In genomic region chr17:77428020-77428781, GRCh38 we compare ENCODE assay signal across 8 cellular contexts.
DNase-seq lines count a peak whose midpoint lies in the region; FAIRE-seq and TF ChIP-seq lines count a peak whose summit lies in the region.

No MANE protein-coding gene starts in this region.

- peak overlapping the region; percentile 61; the same call in 1 of the 2 replicates for H3K27ac ChIP-seq in SJSA1
- peak overlapping the region; percentile 96 for H3K27ac ChIP-seq in fibroblast of lung (ENCODE audit: insufficient read depth, low read length)
- H3K27ac ChIP-seq in skin epidermis: peak overlapping the region in 12 of 21 experiments; percentile 10 to 79 (median 53)

- peaks cover 32% of the 10 kb centered on the region for H3K36me3 ChIP-seq in SJSA1
- H3K36me3 ChIP-seq in fibroblast of lung (ENCODE audit: control insufficient read depth, insufficient read depth, low read length): peaks cover 2% of the 10 kb centered on the region

- H3K79me2 ChIP-seq in fibroblast of lung (ENCODE audit: control insufficient read depth, insufficient read depth, low read length): peaks cover 77% of the 10 kb centered on the region

- H3K4me1 ChIP-seq in SJSA1 (replicated peaks) (peaks cover 82% of the 10 kb centered on the region), fibroblast of lung (ENCODE audit: control insufficient read depth, extremely low read depth, insufficient read depth, low read length) (peaks cover 67% of the 10 kb centered on the region)

- H3K27me3 ChIP-seq in SJSA1 (replicated peaks) (no peaks in the 10 kb centered on the region), fibroblast of lung (ENCODE audit: control insufficient read depth, insufficient read depth, low read length) (no peaks in the 10 kb centered on the region)

- peak overlapping the region; percentile 65 for H3K4me2 ChIP-seq in fibroblast of lung (ENCODE audit: extremely low read depth, insufficient read depth, low read length)

- no peaks in the 10 kb centered on the region for H4K20me1 ChIP-seq in fibroblast of lung (ENCODE audit: control insufficient read depth, extremely low read depth, insufficient read depth, low read length)

- no peak overlapping the region for H2AFZ ChIP-seq in fibroblast of lung (ENCODE audit: low read length)

- H3K9ac ChIP-seq in fibroblast of lung (ENCODE audit: insufficient read depth, low read length): no peak overlapping the region

- no peak for DNase-seq in GM19239 (ENCODE audit: insufficient read length, low spot score)
- no peak for DNase-seq in SJSA1 (ENCODE audit: low read depth in 1 of 2, low spot score in 2 of 2)
- DNase-seq in fibroblast of lung (ENCODE audit: low read depth in 2 of 2): no peak
- no peak for DNase-seq in AG20443 (ENCODE audit: low spot score)
- no peak for DNase-seq in activated CD4-positive, alpha-beta T cell treated with anti-CD3 and anti-CD28 coated beads, Interleukin-2, amount 50 U/mL, for 1 hour
- no peak for DNase-seq in stimulated activated CD4-positive, alpha-beta T cell treated with anti-CD3 and anti-CD28 coated beads, Interleukin-1b, Interleukin-23, amount 100 ng/mL, for 48 hours
- no peak for DNase-seq in NCI-H146 (lab: John Stamatoyannopoulos, UW)

- H3K9me3 ChIP-seq in SJSA1 (replicated peaks) (no peaks in the 10 kb centered on the region), fibroblast of lung (ENCODE audit: control insufficient read depth, insufficient read depth, low read depth, low read length) (no peaks in the 10 kb centered on the region)

- TF ChIP-seq CTCF in fibroblast of lung (conservative IDR thresholded peaks at IDR 0.05 in 1 of 2, IDR thresholded peaks at IDR 0.05 in 1 of 2; ENCODE audit: low read depth in 1 of 2, low read length in 2 of 2): no peak

- no peak overlapping the region for H3K4me3 ChIP-seq in SJSA1
- no peak overlapping the region for H3K4me3 ChIP-seq in fibroblast of lung (replicated peaks in 1 of 4; ENCODE audit: control extremely low read depth in 1 of 4, insufficient read depth in 1 of 4, low read depth in 3 of 4, low read length in 4 of 4)
- no peak overlapping the region for H3K4me3 ChIP-seq in skin epidermis

- peak; percentile 79 for FAIRE-seq in GM19239 (lab: Jason Lieb, UNC)
